ENCODE assay signal across 14 cellular contexts in genomic region chr1:165885305-165885694, GRCh38. TPM values are rescaled to one million over a fixed set of nuclear protein-coding genes. Genes with fewer than 3 reads are reported as not detected.
DNase-seq lines count a peak whose midpoint lies in the region; ATAC-seq and TF ChIP-seq lines count a peak whose summit lies in the region.
"Had no signal": no experiment of that assay in that cellular context is flagged by ENCODE, and none has a peak within 500 bp of the region (broad histone marks: within the 10 kb centered on the region; RNA-seq: fewer than 3 reads in every experiment).

No MANE protein-coding gene starts in this region.

- H3K9ac ChIP-seq in Karpas-422 (ENCODE audit: low read length) (no peak overlapping the region), neural progenitor cell (no peak overlapping the region)
- H3K9ac ChIP-seq: SK-N-SH had no signal

- H3K4me3 ChIP-seq in Karpas-422 (ENCODE audit: low read length), result no peak overlapping the region
- no peak overlapping the region for H3K4me3 ChIP-seq in neural progenitor cell
- H3K4me3 ChIP-seq: A549 had no signal

- no peaks in the 10 kb centered on the region for H3K36me3 ChIP-seq in Karpas-422 (ENCODE audit: insufficient read depth, low read length)
- no peaks in the 10 kb centered on the region for H3K36me3 ChIP-seq in neural progenitor cell

- H4K20me1 ChIP-seq in Karpas-422 (ENCODE audit: insufficient read depth, low read depth, low read length) (peaks cover 26% of the 10 kb centered on the region), neural progenitor cell (ENCODE audit: low read depth) (peaks cover 63% of the 10 kb centered on the region)

- H3K27me3 ChIP-seq in Karpas-422 (ENCODE audit: low read length) (no peaks in the 10 kb centered on the region), neural progenitor cell (no peaks in the 10 kb centered on the region)

- no peaks in the 10 kb centered on the region for H3K36me3 Mint-ChIP-seq in chondrocyte (ENCODE audit: low read depth)
- H3K36me3 Mint-ChIP-seq in neural progenitor cell, result peaks cover 19% of the 10 kb centered on the region

- H3K4me3 Mint-ChIP-seq in chondrocyte (ENCODE audit: unreplicated experiment) (no peak overlapping the region), neural progenitor cell (no peak overlapping the region)

- peaks cover 38% of the 10 kb centered on the region for H3K4me1 ChIP-seq in Karpas-422 (ENCODE audit: low read length)
- H3K4me1 ChIP-seq in neural progenitor cell, result peaks cover 19% of the 10 kb centered on the region

- H3K9me3 Mint-ChIP-seq in chondrocyte (ENCODE audit: low read depth) (no peaks in the 10 kb centered on the region), neural progenitor cell (peaks cover 11% of the 10 kb centered on the region)

- H3K79me2 ChIP-seq in Karpas-422 (ENCODE audit: low read length), result peaks cover 100% of the 10 kb centered on the region
- H3K79me2 ChIP-seq in neural progenitor cell (ENCODE audit: low read depth), result peaks cover 93% of the 10 kb centered on the region

- no peaks in the 10 kb centered on the region for H3F3A ChIP-seq in neural progenitor cell (ENCODE audit: low read depth)

- H3K9me3 ChIP-seq in Karpas-422 (ENCODE audit: low read length), result no peaks in the 10 kb centered on the region
- H3K9me3 ChIP-seq in neural progenitor cell (ENCODE audit: low read depth), result no peaks in the 10 kb centered on the region
- H3K9me3 ChIP-seq: A549, SK-N-SH had no signal

- H3K27ac Mint-ChIP-seq in chondrocyte (ENCODE audit: unreplicated experiment) (peak overlapping the region; percentile 14), neural progenitor cell (peak overlapping the region; percentile 21)

- peak overlapping the region; percentile 30 for H3K4me2 ChIP-seq in Karpas-422 (ENCODE audit: low read depth, low read length, poor library complexity, severe bottlenecking)
- H3K4me2 ChIP-seq in neural progenitor cell, result no peak overlapping the region
- H3K4me2 ChIP-seq: A549, SK-N-SH had no signal

- H3K9me2 ChIP-seq in Karpas-422 (replicated peaks; ENCODE audit: insufficient read depth, low read length), result no peaks in the 10 kb centered on the region
- H3K9me2 ChIP-seq: SK-N-SH had no signal

- TF ChIP-seq CTCF in 22Rv1 (IDR thresholded peaks at IDR 0.05) (no peak), chondrocyte (IDR thresholded peaks at IDR 0.05) (no peak), neural progenitor cell (IDR thresholded peaks at IDR 0.05) (no peak)

- DNase-seq in Karpas-422 (no peak), chondrocyte (ENCODE audit: low spot score) (no peak), neural progenitor cell (ENCODE audit: low spot score) (no peak), pons (ENCODE audit: low spot score) (no peak), NCI-H128 (lab: John Stamatoyannopoulos, UW; ENCODE audit: unreplicated experiment) (no peak)
- DNase-seq: DMS53, NCI-H1417 treated with DMSO at 0.1 percent for 48 hours, NCI-H2081 treated with DMSO at 0.1 percent for 48 hours, SK-N-SH had no signal

- H3K27me3 Mint-ChIP-seq in chondrocyte (ENCODE audit: low read depth) (no peaks in the 10 kb centered on the region), neural progenitor cell (ENCODE audit: insufficient read depth, low read depth) (no peaks in the 10 kb centered on the region)

- H3K27ac ChIP-seq in 22Rv1 (peak overlapping the region; percentile 50), Karpas-422 (ENCODE audit: low read length) (no peak overlapping the region), neural progenitor cell (no peak overlapping the region)
- H3K27ac ChIP-seq: A549 had no signal

- H2AFZ ChIP-seq in Karpas-422 (ENCODE audit: low read length), result no peak overlapping the region
- no peak overlapping the region for H2AFZ ChIP-seq in neural progenitor cell (replicated peaks)

- ATAC-seq in GM18870 (IDR thresholded peaks at IDR 0.05; ENCODE audit: unreplicated experiment) (no peak), GM19023 (IDR thresholded peaks at IDR 0.05; ENCODE audit: unreplicated experiment) (no peak)
- ATAC-seq: Right ventricle myocardium inferior had no signal

- H3K4me1 Mint-ChIP-seq in chondrocyte (ENCODE audit: low read depth), result peaks cover 51% of the 10 kb centered on the region
- H3K4me1 Mint-ChIP-seq in neural progenitor cell, result peaks cover 24% of the 10 kb centered on the region

RNA-seq across cellular contexts. Expression of gene UCK2, which starts 57.9 kb away (rescaled TPM):
- total RNA-seq in Karpas-422 (2014; rRNA removed; shearing (Covaris generic); ENCODE audit: low replicate concordance), result 67.9 and 109 TPM in 2 replicates
- total RNA-seq in chondrocyte (42.1 to 52.2 TPM (median 44.2 TPM) in 3 replicates), neural progenitor cell (ENCODE audit: low replicate concordance) (43.8 and 67.6 TPM in 2 replicates)
